2 cellular contexts compared by ENCODE assay signal in the genomic region with DNA sequence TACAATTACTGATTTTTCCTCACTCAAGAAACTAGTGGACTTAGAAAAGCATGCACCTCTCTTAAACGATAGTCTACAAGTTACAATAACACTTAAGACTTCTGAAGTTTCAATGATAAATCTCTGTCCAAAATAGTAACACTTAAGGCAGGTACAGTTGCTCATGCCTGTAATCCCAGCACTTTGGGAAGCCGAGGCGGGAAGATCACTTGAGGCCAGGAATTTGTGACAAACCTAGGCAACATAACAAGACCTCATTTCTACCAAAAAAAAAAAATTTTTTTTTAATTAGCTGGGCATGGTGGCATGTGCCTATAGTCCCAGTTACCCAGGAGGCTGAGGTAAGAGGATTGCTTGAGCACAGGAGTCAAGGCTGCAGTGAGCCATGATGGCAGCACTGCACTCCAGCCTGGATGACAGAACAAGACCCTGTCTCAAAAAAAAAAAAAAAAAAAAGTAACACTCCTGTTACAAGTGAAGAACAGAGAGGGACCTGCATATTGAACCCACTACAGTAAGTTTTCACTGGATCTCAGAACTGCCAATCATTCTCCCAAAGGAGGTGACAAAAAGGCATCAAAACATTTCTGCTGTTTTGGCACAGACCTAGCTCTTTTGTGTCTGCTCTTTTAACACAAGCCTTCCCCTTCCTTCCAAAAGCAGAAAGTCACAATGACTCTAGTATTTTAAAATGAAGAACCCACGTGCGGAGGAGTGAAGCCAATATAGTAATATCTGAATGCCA.
TF ChIP-seq lines count a peak whose summit lies in the region.

No MANE protein-coding gene starts in this region.

TF ChIP-seq in HEK293T, 16 proteins besides CTCF, POLR2A, EP300 and RAD21:
- TF ChIP-seq L3MBTL2 (conservative IDR thresholded peaks at IDR 0.05) (no peak), PKNOX1 (IDR thresholded peaks at IDR 0.05) (peak; percentile 45), LEF1 (IDR thresholded peaks at IDR 0.05; ENCODE audit: borderline replicate concordance) (no peak)

TF ChIP-seq in GM12878, 131 proteins besides CTCF, POLR2A, EP300 and RAD21:
- peak; percentile 26; the same call in 1 of the 2 replicates for TF ChIP-seq PKNOX1 (IDR thresholded peaks at IDR 0.05)
- TF ChIP-seq FOXK2 (IDR thresholded peaks at IDR 0.05): no peak
